1 cellular context compared by ENCODE assay signal in the genomic region with DNA sequence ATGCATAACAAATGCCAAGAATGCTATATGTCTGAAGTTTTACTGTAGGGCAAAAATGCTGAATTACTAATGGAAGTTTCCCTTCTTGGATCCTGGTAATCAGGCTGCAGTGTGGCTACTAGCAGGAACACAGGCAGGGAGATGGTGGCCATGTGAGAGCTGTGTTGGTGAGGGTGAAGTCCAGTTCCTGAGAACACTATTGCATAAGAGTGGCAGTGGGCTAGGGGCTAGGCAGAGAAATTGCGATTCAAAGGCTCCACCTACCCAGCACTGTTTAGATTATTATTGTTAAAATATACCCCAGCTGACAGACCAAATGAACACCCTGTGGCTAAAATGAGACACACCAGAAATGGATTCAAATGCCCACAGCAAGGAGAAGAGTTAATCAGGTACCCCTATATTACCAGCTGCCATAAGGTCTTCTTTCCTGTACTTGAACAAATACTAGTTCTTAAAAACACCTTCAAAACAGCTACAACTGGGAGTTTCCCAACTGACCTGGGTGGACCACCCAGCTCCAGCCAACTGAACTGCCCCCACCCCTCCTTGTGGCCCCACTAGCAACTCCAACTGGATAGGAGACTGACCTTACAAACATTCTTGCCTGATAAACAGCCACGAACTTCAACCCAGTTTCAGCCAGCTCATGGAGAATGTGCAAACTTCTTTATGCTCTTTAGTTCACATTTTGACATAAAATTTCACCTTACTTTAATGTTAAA.
TF ChIP-seq lines count a peak whose summit lies in the region.

No MANE protein-coding gene starts in this region.

TF ChIP-seq in liver, 16 proteins besides CTCF, POLR2A, EP300 and RAD21 (continued from another document):
- TF ChIP-seq, protein P1, sequence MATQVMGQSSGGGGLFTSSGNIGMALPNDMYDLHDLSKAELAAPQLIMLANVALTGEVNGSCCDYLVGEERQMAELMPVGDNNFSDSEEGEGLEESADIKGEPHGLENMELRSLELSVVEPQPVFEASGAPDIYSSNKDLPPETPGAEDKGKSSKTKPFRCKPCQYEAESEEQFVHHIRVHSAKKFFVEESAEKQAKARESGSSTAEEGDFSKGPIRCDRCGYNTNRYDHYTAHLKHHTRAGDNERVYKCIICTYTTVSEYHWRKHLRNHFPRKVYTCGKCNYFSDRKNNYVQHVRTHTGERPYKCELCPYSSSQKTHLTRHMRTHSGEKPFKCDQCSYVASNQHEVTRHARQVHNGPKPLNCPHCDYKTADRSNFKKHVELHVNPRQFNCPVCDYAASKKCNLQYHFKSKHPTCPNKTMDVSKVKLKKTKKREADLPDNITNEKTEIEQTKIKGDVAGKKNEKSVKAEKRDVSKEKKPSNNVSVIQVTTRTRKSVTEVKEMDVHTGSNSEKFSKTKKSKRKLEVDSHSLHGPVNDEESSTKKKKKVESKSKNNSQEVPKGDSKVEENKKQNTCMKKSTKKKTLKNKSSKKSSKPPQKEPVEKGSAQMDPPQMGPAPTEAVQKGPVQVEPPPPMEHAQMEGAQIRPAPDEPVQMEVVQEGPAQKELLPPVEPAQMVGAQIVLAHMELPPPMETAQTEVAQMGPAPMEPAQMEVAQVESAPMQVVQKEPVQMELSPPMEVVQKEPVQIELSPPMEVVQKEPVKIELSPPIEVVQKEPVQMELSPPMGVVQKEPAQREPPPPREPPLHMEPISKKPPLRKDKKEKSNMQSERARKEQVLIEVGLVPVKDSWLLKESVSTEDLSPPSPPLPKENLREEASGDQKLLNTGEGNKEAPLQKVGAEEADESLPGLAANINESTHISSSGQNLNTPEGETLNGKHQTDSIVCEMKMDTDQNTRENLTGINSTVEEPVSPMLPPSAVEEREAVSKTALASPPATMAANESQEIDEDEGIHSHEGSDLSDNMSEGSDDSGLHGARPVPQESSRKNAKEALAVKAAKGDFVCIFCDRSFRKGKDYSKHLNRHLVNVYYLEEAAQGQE (IDR thresholded peaks at IDR 0.05), result peak; percentile 26
- TF ChIP-seq, protein P2, sequence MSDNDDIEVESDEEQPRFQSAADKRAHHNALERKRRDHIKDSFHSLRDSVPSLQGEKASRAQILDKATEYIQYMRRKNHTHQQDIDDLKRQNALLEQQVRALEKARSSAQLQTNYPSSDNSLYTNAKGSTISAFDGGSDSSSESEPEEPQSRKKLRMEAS (IDR thresholded peaks at IDR 0.05), result peak; percentile 44
